Comparison of ENCODE assay signal across 8 cellular contexts in the genomic region with DNA sequence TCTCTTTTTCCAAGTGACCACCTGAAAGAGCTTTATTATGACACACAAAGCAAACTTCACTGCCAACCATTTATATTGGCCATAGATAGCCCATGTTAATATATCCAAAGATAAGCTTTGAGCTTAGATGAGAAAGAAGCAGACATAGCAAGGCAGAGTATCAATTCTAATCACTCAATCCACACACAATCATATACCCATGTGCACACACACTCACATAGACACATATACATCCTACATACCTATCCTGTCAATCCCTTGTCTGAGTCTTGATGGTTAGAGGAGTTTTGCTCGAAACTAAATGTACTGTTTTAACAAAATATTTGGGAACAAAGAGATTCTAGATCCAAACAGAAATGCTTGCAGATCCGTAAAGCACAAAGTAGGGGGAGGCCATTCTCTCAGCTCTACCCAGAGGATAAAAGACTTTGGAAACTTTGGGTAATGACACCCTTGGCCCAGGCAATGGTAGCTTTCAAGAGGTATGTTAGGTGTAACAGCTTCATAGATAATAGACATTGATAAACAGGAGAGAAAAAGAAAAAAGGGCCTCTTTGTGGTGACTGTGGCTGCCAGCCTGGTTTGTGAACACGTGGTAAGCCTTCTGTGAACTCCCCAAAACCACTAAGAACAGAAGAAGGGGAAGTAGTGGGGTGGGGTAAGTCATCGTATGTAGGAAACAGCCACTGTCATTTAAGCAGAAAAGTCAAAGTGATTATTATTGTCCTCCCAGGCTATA.
DNase-seq lines count a peak whose midpoint lies in the region; ATAC-seq and TF ChIP-seq lines count a peak whose summit lies in the region.

No MANE protein-coding gene starts in this region.

- intact Hi-C loops in vagina (cut with DNase I) (no loop called here), posterior cingulate gyrus (cut with DNase I) (no loop called here)

- peak overlapping the region; percentile 52 for H3K4me3 Mint-ChIP-seq in T-helper 2 cell treated with Interferon-gamma antibody and Interleukin-4, amounts not matched to agents 5 μg/mL and 100 μg/mL, for 36 hours

- no peak overlapping the region for H3K27ac ChIP-seq in vagina

- H3K27ac Mint-ChIP-seq in T-helper 2 cell treated with Interferon-gamma antibody and Interleukin-4, amounts not matched to agents 5 μg/mL and 100 μg/mL, for 36 hours, result peak overlapping the region; percentile 41

- peaks cover 4% of the 10 kb centered on the region for H3K36me3 Mint-ChIP-seq in T-helper 2 cell treated with Interferon-gamma antibody and Interleukin-4, amounts not matched to agents 5 μg/mL and 100 μg/mL, for 36 hours (ENCODE audit: low read depth)

- TF ChIP-seq CTCF in vagina (IDR thresholded peaks at IDR 0.05), result no peak

- no peaks in the 10 kb centered on the region for H3K36me3 ChIP-seq in vagina
- no peaks in the 10 kb centered on the region for H3K36me3 ChIP-seq in H7 (replicated peaks; ENCODE audit: control insufficient read depth, insufficient read depth, low read length)

- ATAC-seq in GM19043 (IDR thresholded peaks at IDR 0.05; ENCODE audit: low read depth, unreplicated experiment), result peak; percentile 99
- ATAC-seq in HG03060 (IDR thresholded peaks at IDR 0.05; ENCODE audit: low read depth, unreplicated experiment), result peak; percentile 90

- H3K9me3 ChIP-seq in vagina, result no peaks in the 10 kb centered on the region

- H3K27me3 ChIP-seq in vagina (no peaks in the 10 kb centered on the region), H7 (ENCODE audit: control insufficient read depth, insufficient read depth, low read length) (no peaks in the 10 kb centered on the region)

- TF ChIP-seq POLR2A in vagina (IDR thresholded peaks at IDR 0.05), result no peak

- peak; percentile 66 for DNase-seq in T-helper 2 cell treated with Interferon-gamma antibody and Interleukin-4, amounts not matched to agents 5 μg/mL and 100 μg/mL, for 36 hours (ENCODE audit: low spot score)
- peak; percentile 74 for DNase-seq in medulla oblongata (ENCODE audit: extremely low spot score)
- DNase-seq in vagina (ENCODE audit: extremely low spot score in 2 of 2), result no peak
- no peak for DNase-seq in posterior cingulate gyrus
- no peak for DNase-seq in NCI-H748 treated with DMSO at 0.1 percent for 48 hours (lab: John Stamatoyannopoulos, UW)
- DNase-seq in H7, result no peak

- peaks cover 59% of the 10 kb centered on the region for H3K27me3 Mint-ChIP-seq in T-helper 2 cell treated with Interferon-gamma antibody and Interleukin-4, amounts not matched to agents 5 μg/mL and 100 μg/mL, for 36 hours (ENCODE audit: low read depth)

- H3K4me1 ChIP-seq in vagina, result no peaks in the 10 kb centered on the region

- H3K4me1 Mint-ChIP-seq in T-helper 2 cell treated with Interferon-gamma antibody and Interleukin-4, amounts not matched to agents 5 μg/mL and 100 μg/mL, for 36 hours (ENCODE audit: low read depth), result peaks cover 30% of the 10 kb centered on the region

- H3K4me3 ChIP-seq in vagina (no peak overlapping the region), H7 (ENCODE audit: insufficient read depth, low read depth, low read length) (no peak overlapping the region)

- H3K9me3 Mint-ChIP-seq in T-helper 2 cell treated with Interferon-gamma antibody and Interleukin-4, amounts not matched to agents 5 μg/mL and 100 μg/mL, for 36 hours, result peaks cover 12% of the 10 kb centered on the region

Comparison
In these comparisons a context has a peak if more than half of its experiments do, and no peak if none do; other contexts are left out.
1. DNase-seq: peak in T-helper 2 cell treated with Interferon-gamma antibody and Interleukin-4, amounts not matched to agents 5 μg/mL and 100 μg/mL, for 36 hours (single experiment) and medulla oblongata (single experiment); none in vagina (0 of 2), posterior cingulate gyrus (0 of 10), NCI-H748 treated with DMSO at 0.1 percent for 48 hours (single experiment) and H7 (single experiment).